1 cellular context compared by ENCODE assay signal in the genomic region with DNA sequence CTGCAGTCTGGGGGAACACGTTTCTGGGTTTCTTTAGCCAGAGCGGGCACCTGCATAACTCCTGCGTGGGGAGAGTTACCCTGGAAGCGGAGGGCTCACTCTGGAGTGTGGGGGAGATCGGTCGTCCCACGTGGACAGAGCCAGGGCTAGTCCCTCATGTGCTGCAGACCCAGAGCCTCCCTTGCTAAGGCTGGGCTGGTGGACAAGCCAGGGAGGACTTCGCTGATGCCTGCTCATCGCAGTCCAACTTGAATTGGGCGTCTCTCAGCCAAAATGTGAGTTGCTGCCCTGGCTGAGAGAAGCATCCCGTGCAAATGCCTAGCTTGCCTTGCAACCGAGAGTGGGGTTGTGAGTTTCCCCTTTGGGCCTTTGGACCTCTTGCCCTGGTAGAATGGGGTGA.
TF ChIP-seq lines count a peak whose summit lies in the region.

No MANE protein-coding gene starts in this region.

TF ChIP-seq in GM23338, 12 proteins besides CTCF, POLR2A, EP300 and RAD21 (continued from another document):
- TF ChIP-seq, protein P1, sequence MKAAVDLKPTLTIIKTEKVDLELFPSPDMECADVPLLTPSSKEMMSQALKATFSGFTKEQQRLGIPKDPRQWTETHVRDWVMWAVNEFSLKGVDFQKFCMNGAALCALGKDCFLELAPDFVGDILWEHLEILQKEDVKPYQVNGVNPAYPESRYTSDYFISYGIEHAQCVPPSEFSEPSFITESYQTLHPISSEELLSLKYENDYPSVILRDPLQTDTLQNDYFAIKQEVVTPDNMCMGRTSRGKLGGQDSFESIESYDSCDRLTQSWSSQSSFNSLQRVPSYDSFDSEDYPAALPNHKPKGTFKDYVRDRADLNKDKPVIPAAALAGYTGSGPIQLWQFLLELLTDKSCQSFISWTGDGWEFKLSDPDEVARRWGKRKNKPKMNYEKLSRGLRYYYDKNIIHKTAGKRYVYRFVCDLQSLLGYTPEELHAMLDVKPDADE (IDR thresholded peaks at IDR 0.05): no peak
- TF ChIP-seq NANOG (IDR thresholded peaks at IDR 0.05; ENCODE audit: borderline replicate concordance) (no peak), JUNB (IDR thresholded peaks at IDR 0.05; ENCODE audit: unreplicated experiment) (no peak)
